In genomic region chr7:100583132-100584045, GRCh38 we compare ENCODE assay signal across 8 cellular contexts. TPM values are rescaled to one million over a fixed set of nuclear protein-coding genes. Genes with fewer than 3 reads are reported as not detected.
DNase-seq lines count a peak whose midpoint lies in the region; ATAC-seq and TF ChIP-seq lines count a peak whose summit lies in the region.

No MANE protein-coding gene starts in this region.

- peaks cover 11% of the 10 kb centered on the region; the same call in 1 of the 2 replicates for H3K4me1 ChIP-seq in iPS-20b (ENCODE audit: insufficient read depth, low read length)

- H3K27me3 ChIP-seq in iPS-20b (ENCODE audit: insufficient read depth, low read length): no peaks in the 10 kb centered on the region; the same call in 1 of the 2 replicates

- H3K9ac ChIP-seq in iPS-20b (ENCODE audit: low read depth, low read length): peak overlapping the region; percentile 54; the same call in 1 of the 2 replicates

- no peak overlapping the region for H3K27ac ChIP-seq in iPS-20b (ENCODE audit: low read length)

- H3K4me3 ChIP-seq in iPS-20b (ENCODE audit: low read length): peak overlapping the region; percentile 13; the same call in 1 of the 2 replicates

- no peak for TF ChIP-seq CTCF in GM13976 (IDR thresholded peaks at IDR 0.05; ENCODE audit: borderline replicate concordance, control extremely low read depth, extremely low read depth, insufficient read depth, missing control alignments)

- in situ Hi-C loops in GM13976 (cut with MboI; ENCODE audit: low sequenced_read_pairs, unreplicated experiment): no loop called here
- in situ Hi-C loops in SK-MEL-5 (cut with HindIII; ENCODE audit: low pct_unique_long_range_greater_than_20kb, low sequenced_read_pairs): no loop called here

- DNase-seq in GM13976 (ENCODE audit: low spot score): peak; percentile 70
- peak; percentile 58 for DNase-seq in SK-MEL-5 (ENCODE audit: low read depth, low spot score)
- DNase-seq in amniotic epithelial cell (ENCODE audit: low read depth): peak; percentile 86
- DNase-seq in stimulated activated CD4-positive, alpha-beta T cell treated with anti-CD3 and anti-CD28 coated beads, Interleukin-1b, Interleukin-23, amount 100 ng/mL, for 4 hours (ENCODE audit: low read depth in 2 of 2): peak; percentile 37 to 46
- no peak for DNase-seq in GOT3 (lab: John Stamatoyannopoulos, UW)

- ATAC-seq in GM21360 (IDR thresholded peaks at IDR 0.05; ENCODE audit: unreplicated experiment): no peak
- no peak for ATAC-seq in GM19455 (IDR thresholded peaks at IDR 0.05; ENCODE audit: unreplicated experiment)

- no peaks in the 10 kb centered on the region for H3K9me3 ChIP-seq in iPS-20b (ENCODE audit: insufficient read depth, low read depth, low read length)

- H3K36me3 ChIP-seq in iPS-20b (ENCODE audit: insufficient read depth, low read depth, low read length): peaks cover 39% of the 10 kb centered on the region

RNA-seq across cellular contexts. Expression of gene LRCH4, which starts 2.5 kb away (rescaled TPM):
- 4.6 and 5.5 TPM in 2 replicates for total RNA-seq in SK-MEL-5 (2014; rRNA removed; shearing (Covaris generic))
- 35.1 and 36.0 TPM in 2 replicates for polyA plus RNA-seq in SK-MEL-5 (2015; cell fraction: cytosol; rRNA removed)
- polyA plus RNA-seq in SK-MEL-5 (2015; cell fraction: nucleus; rRNA removed): 164 and 195 TPM in 2 replicates

RNA-seq across cellular contexts. Expression of gene FBXO24, which starts 2.7 kb away (rescaled TPM):
- total RNA-seq in SK-MEL-5 (2014; rRNA removed; shearing (Covaris generic)): 0.13 and 0.55 TPM in 2 replicates
- polyA plus RNA-seq in SK-MEL-5 (2015; cell fraction: cytosol; rRNA removed): 1.9 and 3.2 TPM in 2 replicates
- polyA plus RNA-seq in SK-MEL-5 (2015; cell fraction: nucleus; rRNA removed): 4.4 and 8.3 TPM in 2 replicates

RNA-seq across cellular contexts. Expression of gene SAP25, which starts 9.7 kb away (rescaled TPM):
- 0.21 and 0.48 TPM in 2 replicates for total RNA-seq in SK-MEL-5 (2014; rRNA removed; shearing (Covaris generic))
- 1.1 and 1.9 TPM in 2 replicates for polyA plus RNA-seq in SK-MEL-5 (2015; cell fraction: cytosol; rRNA removed)
- polyA plus RNA-seq in SK-MEL-5 (2015; cell fraction: nucleus; rRNA removed): 9.2 and 18.0 TPM in 2 replicates

RNA-seq across cellular contexts. Expression of gene PCOLCE, which starts 18.8 kb away (rescaled TPM):
- total RNA-seq in SK-MEL-5 (2014; rRNA removed; shearing (Covaris generic)): 0.59 and 1.1 TPM in 2 replicates
- polyA plus RNA-seq in SK-MEL-5 (2015; cell fraction: cytosol; rRNA removed): 2.8 and 3.9 TPM in 2 replicates
- polyA plus RNA-seq in SK-MEL-5 (2015; cell fraction: nucleus; rRNA removed): 23.1 and 50.7 TPM in 2 replicates

RNA-seq across cellular contexts. Expression of gene MOSPD3, which starts 29.0 kb away (rescaled TPM):
- total RNA-seq in SK-MEL-5 (2014; rRNA removed; shearing (Covaris generic)): 14.0 and 16.7 TPM in 2 replicates
- 28.9 and 49.1 TPM in 2 replicates for polyA plus RNA-seq in SK-MEL-5 (2015; cell fraction: cytosol; rRNA removed)
- 35.4 and 42.9 TPM in 2 replicates for polyA plus RNA-seq in SK-MEL-5 (2015; cell fraction: nucleus; rRNA removed)
